18 cellular contexts compared by ENCODE assay signal in the genomic region with DNA sequence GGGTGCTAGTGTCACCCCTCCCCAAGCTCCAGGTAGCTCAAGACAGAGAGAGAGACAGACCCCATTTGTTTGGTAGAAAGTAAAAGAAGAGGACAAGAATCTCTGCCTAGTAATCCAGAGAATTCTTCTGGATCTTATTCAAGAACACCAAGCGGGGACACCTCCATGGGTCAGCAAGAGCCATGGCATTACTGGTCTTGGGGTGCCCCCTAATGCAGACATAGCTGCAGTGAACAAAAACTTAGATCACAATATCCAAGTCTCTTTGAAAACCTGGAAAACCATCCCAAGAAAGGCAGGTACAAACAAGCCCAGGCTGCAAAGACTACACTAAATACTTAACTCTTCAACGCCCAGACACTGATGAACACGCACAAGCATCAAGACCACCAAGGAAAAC. TPM values are rescaled to one million over a fixed set of nuclear protein-coding genes. Genes with fewer than 3 reads are reported as not detected.
DNase-seq lines count a peak whose midpoint lies in the region; ATAC-seq, FAIRE-seq and TF ChIP-seq lines count a peak whose summit lies in the region.
"Had no signal": no experiment of that assay in that cellular context is flagged by ENCODE, and none has a peak within 500 bp of the region (broad histone marks: within the 10 kb centered on the region; RNA-seq: fewer than 3 reads in every experiment).

No MANE protein-coding gene starts in this region.

- no peaks in the 10 kb centered on the region for H3K27me3 ChIP-seq in liver (ENCODE audit: control insufficient read depth in 4 of 4, insufficient read depth in 4 of 4, low read length in 3 of 4)
- H3K27me3 ChIP-seq in HepG2 (ENCODE audit: control insufficient read depth in 1 of 2, insufficient read depth in 2 of 2, low read length in 2 of 2), result no peaks in the 10 kb centered on the region
- H3K27me3 ChIP-seq in smooth muscle cell (ENCODE audit: low read depth), result no peaks in the 10 kb centered on the region

- H3K27ac Mint-ChIP-seq in activated T-cell treated with anti-CD3 and anti-CD28 coated beads, Interleukin-2, amount 50 U/mL, for 24 hours, result no peak overlapping the region
- no peak overlapping the region for H3K27ac Mint-ChIP-seq in activated T-helper 1 cell treated with anti-CD3 and anti-CD28 coated beads, Interleukin-12 subunit alpha, Interleukin-12 subunit beta, Interleukin-2, Interleukin-4 antibody, amounts not matched to agents 30 ng/mL and 10 ng/mL and 1 ng/mL, durations not matched to agents 14 hours and 24 hours and 36 hours
- H3K27ac Mint-ChIP-seq: B cell; stimulated activated effector memory CD8-positive, alpha-beta T cell treated with anti-CD3 and anti-CD28 coated beads, Interleukin-12 subunit alpha, Interleukin-12 subunit beta, amount 100 ng/mL, for 72 hours had no signal

- H3K9me3 Mint-ChIP-seq in activated T-cell treated with anti-CD3 and anti-CD28 coated beads, Interleukin-2, amount 50 U/mL, for 24 hours, result no peaks in the 10 kb centered on the region
- H3K9me3 Mint-ChIP-seq in activated T-helper 1 cell treated with anti-CD3 and anti-CD28 coated beads, Interleukin-12 subunit alpha, Interleukin-12 subunit beta, Interleukin-2, Interleukin-4 antibody, amounts not matched to agents 30 ng/mL and 10 ng/mL and 1 ng/mL, durations not matched to agents 14 hours and 24 hours and 36 hours, result no peaks in the 10 kb centered on the region

- H3K36me3 Mint-ChIP-seq in activated T-cell treated with anti-CD3 and anti-CD28 coated beads, Interleukin-2, amount 50 U/mL, for 24 hours (ENCODE audit: low read depth), result no peaks in the 10 kb centered on the region
- no peaks in the 10 kb centered on the region for H3K36me3 Mint-ChIP-seq in activated T-helper 1 cell treated with anti-CD3 and anti-CD28 coated beads, Interleukin-12 subunit alpha, Interleukin-12 subunit beta, Interleukin-2, Interleukin-4 antibody, amounts not matched to agents 30 ng/mL and 10 ng/mL and 1 ng/mL, durations not matched to agents 14 hours and 24 hours and 36 hours (ENCODE audit: low read depth)
- H3K36me3 Mint-ChIP-seq: stimulated activated effector memory CD8-positive, alpha-beta T cell treated with anti-CD3 and anti-CD28 coated beads, Interleukin-12 subunit alpha, Interleukin-12 subunit beta, amount 100 ng/mL, for 72 hours had no signal

- in situ Hi-C loops in HepG2 (cut with HindIII; ENCODE audit: extremely low pct_ligation_motif_present, low pct_unique_long_range_greater_than_20kb), result no loop called here

- BruUV-seq in HepG2 (replicated peaks; lab: Mats Ljungman, UMichigan), result no TSS peak

- POLR2A ChIA-PET in HepG2 (lab: Yijun Ruan, JAX), result no interaction called here

- no peaks in the 10 kb centered on the region for H3K27me3 Mint-ChIP-seq in activated T-cell treated with anti-CD3 and anti-CD28 coated beads, Interleukin-2, amount 50 U/mL, for 24 hours
- H3K27me3 Mint-ChIP-seq in activated T-helper 1 cell treated with anti-CD3 and anti-CD28 coated beads, Interleukin-12 subunit alpha, Interleukin-12 subunit beta, Interleukin-2, Interleukin-4 antibody, amounts not matched to agents 30 ng/mL and 10 ng/mL and 1 ng/mL, durations not matched to agents 14 hours and 24 hours and 36 hours (ENCODE audit: insufficient read depth), result peaks cover 3% of the 10 kb centered on the region

- no peaks in the 10 kb centered on the region for H3F3A ChIP-seq in smooth muscle cell (ENCODE audit: low read depth)

- H2AFZ ChIP-seq in HepG2 (ENCODE audit: low read length), result no peak overlapping the region
- no peak overlapping the region for H2AFZ ChIP-seq in smooth muscle cell (ENCODE audit: low read depth)

- no peak overlapping the region for H3K27ac ChIP-seq in liver (ENCODE audit: low read depth in 1 of 2, low read length in 2 of 2)
- no peak overlapping the region for H3K27ac ChIP-seq in HepG2 (ENCODE audit: extremely low read length, insufficient read depth, low read length)
- H3K27ac ChIP-seq in smooth muscle cell (ENCODE audit: low read depth), result no peak overlapping the region

- DNase-seq in HepG2 (ENCODE audit: low spot score) (no peak), RKO (ENCODE audit: low spot score) (peak; percentile 10), fibroblast of mammary gland (ENCODE audit: low read depth) (peak; percentile 27), smooth muscle cell (lab: John Stamatoyannopoulos, UW; ENCODE audit: unreplicated experiment) (no peak), frontal cortex (ENCODE audit: low spot score in 2 of 2) (no peak)
- no peak for DNase-seq in activated T-cell treated with anti-CD3 and anti-CD28 coated beads, Interleukin-2, amount 50 U/mL, for 24 hours
- DNase-seq in activated T-helper 1 cell treated with anti-CD3 and anti-CD28 coated beads, Interleukin-12 subunit alpha, Interleukin-12 subunit beta, Interleukin-2, Interleukin-4 antibody, amounts not matched to agents 30 ng/mL and 10 ng/mL and 1 ng/mL, durations not matched to agents 14 hours and 24 hours and 36 hours (ENCODE audit: low spot score), result no peak
- DNase-seq: activated naive CD4-positive, alpha-beta T cell treated with anti-CD3 and anti-CD28 coated beads, Interleukin-2, amount 50 U/mL, for 16 hours; cerebellar nuclear complex; erythroblast; midbrain; NCI-H1436 treated with DMSO at 0.1 percent for 48 hours; NCI-H526 treated with DMSO at 0.1 percent for 48 hours; stimulated activated CD4-positive, alpha-beta T cell treated with anti-CD3 and anti-CD28 coated beads, Interleukin-2, amount 100 ng/mL, for 48 hours had no signal

- TF ChIP-seq RAD21 in liver (IDR thresholded peaks at IDR 0.05) (peak; percentile 62 to 66), HepG2 (CRISPR knock-in tag; IDR thresholded peaks at IDR 0.05) (no peak)

- TF ChIP-seq CTCF in liver (IDR thresholded peaks at IDR 0.05; ENCODE audit: low read depth, low read length, missing input control) (peak; percentile 27), HepG2 (CRISPR knock-in tag; IDR thresholded peaks at IDR 0.05) (no peak), fibroblast of mammary gland (conservative IDR thresholded peaks at IDR 0.05; ENCODE audit: control insufficient read depth, insufficient read depth, low read depth, low read length) (peak; percentile 23), smooth muscle cell (IDR thresholded peaks at IDR 0.05; ENCODE audit: borderline replicate concordance, insufficient read depth, poor library complexity, severe bottlenecking) (peak; percentile 48)

- no peak for TF ChIP-seq EP300 in HepG2 (IDR thresholded peaks at IDR 0.05; ENCODE audit: low read depth in 2 of 2, low read length in 2 of 2)
- TF ChIP-seq EP300 in HepG2 (CRISPR knock-in tag; IDR thresholded peaks at IDR 0.05; ENCODE audit: borderline replicate concordance), result no peak

- H3K9ac ChIP-seq in liver (ENCODE audit: low read depth in 1 of 2, low read length in 2 of 2), result no peak overlapping the region
- no peak overlapping the region for H3K9ac ChIP-seq in HepG2 (ENCODE audit: insufficient read depth, low read depth, low read length)
- no peak overlapping the region for H3K9ac ChIP-seq in smooth muscle cell (ENCODE audit: low read depth)

- H3K4me3 ChIP-seq in liver (ENCODE audit: low read depth in 1 of 3, low read length in 3 of 3) (no peak overlapping the region), HepG2 (replicated peaks in 1 of 3; ENCODE audit: insufficient read depth in 1 of 3, low read depth in 2 of 3, low read length in 3 of 3) (no peak overlapping the region), fibroblast of mammary gland (ENCODE audit: control insufficient read depth, low read depth, low read length) (no peak overlapping the region), smooth muscle cell (no peak overlapping the region)

- 65% methylated on average over 3 of the region's 3 CpGs for WGBS in liver
- WGBS in HepG2 (ENCODE audit: low lambda C conversion rate), result no CpG with 5 or more reads among the region's 3 CpGs
- 81% methylated on average over 3 of the region's 3 CpGs for WGBS in smooth muscle cell (ENCODE audit: low lambda C conversion rate)

- no peak for ATAC-seq in HepG2
- ATAC-seq: stimulated activated effector memory CD8-positive, alpha-beta T cell treated with anti-CD3 and anti-CD28 coated beads, Interleukin-12 subunit alpha, Interleukin-12 subunit beta, amount 100 ng/mL, for 72 hours had no signal

- no peaks in the 10 kb centered on the region for H4K20me1 ChIP-seq in HepG2 (ENCODE audit: insufficient read depth, low read length)
- H4K20me1 ChIP-seq in smooth muscle cell (ENCODE audit: low read depth), result no peaks in the 10 kb centered on the region

- H3K4me3 Mint-ChIP-seq in activated T-cell treated with anti-CD3 and anti-CD28 coated beads, Interleukin-2, amount 50 U/mL, for 24 hours, result no peak overlapping the region
- no peak overlapping the region for H3K4me3 Mint-ChIP-seq in activated T-helper 1 cell treated with anti-CD3 and anti-CD28 coated beads, Interleukin-12 subunit alpha, Interleukin-12 subunit beta, Interleukin-2, Interleukin-4 antibody, amounts not matched to agents 30 ng/mL and 10 ng/mL and 1 ng/mL, durations not matched to agents 14 hours and 24 hours and 36 hours
- H3K4me3 Mint-ChIP-seq: B cell; stimulated activated effector memory CD8-positive, alpha-beta T cell treated with anti-CD3 and anti-CD28 coated beads, Interleukin-12 subunit alpha, Interleukin-12 subunit beta, amount 100 ng/mL, for 72 hours had no signal

- FAIRE-seq in HepG2 (lab: Jason Lieb, UNC) (no peak), frontal cortex (lab: Jason Lieb, UNC) (no peak)
- FAIRE-seq: GM18507 had no signal

- H3K4me1 Mint-ChIP-seq in activated T-cell treated with anti-CD3 and anti-CD28 coated beads, Interleukin-2, amount 50 U/mL, for 24 hours (ENCODE audit: low read depth), result no peaks in the 10 kb centered on the region
- H3K4me1 Mint-ChIP-seq in activated T-helper 1 cell treated with anti-CD3 and anti-CD28 coated beads, Interleukin-12 subunit alpha, Interleukin-12 subunit beta, Interleukin-2, Interleukin-4 antibody, amounts not matched to agents 30 ng/mL and 10 ng/mL and 1 ng/mL, durations not matched to agents 14 hours and 24 hours and 36 hours (ENCODE audit: low read depth), result no peaks in the 10 kb centered on the region
- H3K4me1 Mint-ChIP-seq: B cell; stimulated activated effector memory CD8-positive, alpha-beta T cell treated with anti-CD3 and anti-CD28 coated beads, Interleukin-12 subunit alpha, Interleukin-12 subunit beta, amount 100 ng/mL, for 72 hours had no signal

- no peak overlapping the region for H3K4me2 ChIP-seq in HepG2 (ENCODE audit: low read depth, low read length)
- no peak overlapping the region for H3K4me2 ChIP-seq in smooth muscle cell

- H3K36me3 ChIP-seq in liver (ENCODE audit: control insufficient read depth in 4 of 4, insufficient read depth in 3 of 4, low read depth in 1 of 4, low read length in 3 of 4), result no peaks in the 10 kb centered on the region
- H3K36me3 ChIP-seq in HepG2 (replicated peaks in 1 of 2; ENCODE audit: control insufficient read depth in 1 of 2, insufficient read depth in 2 of 2, low read length in 2 of 2), result no peaks in the 10 kb centered on the region
- no peaks in the 10 kb centered on the region for H3K36me3 ChIP-seq in smooth muscle cell (ENCODE audit: low read depth)

- H3K79me2 ChIP-seq in HepG2 (ENCODE audit: insufficient read depth, low read length) (no peaks in the 10 kb centered on the region), smooth muscle cell (ENCODE audit: low read depth) (no peaks in the 10 kb centered on the region)

- intact Hi-C loops in HepG2 (cut with micrococcal nuclease; ENCODE audit: unreplicated experiment), result no loop called here
- intact Hi-C loops in activated T-helper 1 cell treated with anti-CD3 and anti-CD28 coated beads, Interleukin-12 subunit alpha, Interleukin-12 subunit beta, Interleukin-2, Interleukin-4 antibody, amounts not matched to agents 30 ng/mL and 10 ng/mL and 1 ng/mL, durations not matched to agents 14 hours and 24 hours and 36 hours (cut with micrococcal nuclease), result no loop called here

- no peaks in the 10 kb centered on the region for H3K4me1 ChIP-seq in liver (ENCODE audit: control insufficient read depth in 4 of 4, insufficient read depth in 4 of 4, low read length in 3 of 4)
- H3K4me1 ChIP-seq in HepG2 (ENCODE audit: insufficient read depth, low read length), result no peaks in the 10 kb centered on the region
- H3K4me1 ChIP-seq in smooth muscle cell (ENCODE audit: low read depth), result no peaks in the 10 kb centered on the region

- no peak for TF ChIP-seq POLR2A in HepG2 (IDR thresholded peaks at IDR 0.05; ENCODE audit: insufficient read depth in 1 of 2, low read depth in 2 of 2, low read length in 2 of 2)

- CTCF ChIA-PET in HepG2 (lab: Yijun Ruan, JAX; ENCODE audit: low intra/inter-chr PET ratio, low total read pairs), result no interaction called here

- no peaks in the 10 kb centered on the region for H3K9me3 ChIP-seq in liver (ENCODE audit: control insufficient read depth in 4 of 4, low read length in 3 of 4)
- no peaks in the 10 kb centered on the region for H3K9me3 ChIP-seq in HepG2 (ENCODE audit: low read length)
- no peaks in the 10 kb centered on the region for H3K9me3 ChIP-seq in smooth muscle cell (replicated peaks; ENCODE audit: low read depth)

RNA-seq across cellular contexts. Expression of a gene that starts 29.9 kb away (rescaled TPM):
- total RNA-seq in liver, result 10 to 100 TPM in 1 of 2 donors, 1 to 10 TPM in 1; 8.1 to 11.9 TPM
- 1 to 10 TPM in 1 of 2 donors, under 1 TPM in 1; 0.67 to 5.0 TPM for polyA plus RNA-seq in liver
- 12.2 and 13.9 TPM in 2 replicates for total RNA-seq in HepG2 (2016; rRNA removed; fragmentation: Illumina TruSeq; extraction: Trizol)
- 17.4 and 18.3 TPM in 2 replicates for total RNA-seq in HepG2 (2016; cell fraction: cytosol; rRNA removed; fragmentation: Illumina TruSeq; extraction: Trizol; ENCODE audit: low read depth)
- 11.6 TPM in 2 replicates for total RNA-seq in HepG2 (2016; cell fraction: insoluble cytoplasmic fraction; rRNA removed; fragmentation: Illumina TruSeq; extraction: Trizol)
- 5.8 and 6.1 TPM in 2 replicates for total RNA-seq in HepG2 (2016; cell fraction: membrane; rRNA removed; fragmentation: Illumina TruSeq; extraction: Trizol)
- total RNA-seq in HepG2 (2016; cell fraction: nucleus; rRNA removed; fragmentation: Illumina TruSeq; extraction: Trizol), result 27.9 and 32.9 TPM in 2 replicates
- 5.9 and 7.0 TPM in 2 replicates for polyA plus RNA-seq in HepG2 (2011; rRNA removed)
- polyA plus RNA-seq in HepG2 (2011; cell fraction: cytosol; rRNA removed), result 5.1 and 6.2 TPM in 2 replicates
- 9.4 and 24.2 TPM in 2 replicates for polyA plus RNA-seq in HepG2 (2011; cell fraction: nucleus; rRNA removed)
- polyA plus RNA-seq in HepG2 (2012), result 5.1 and 5.6 TPM in 2 replicates
- 0.41 and 0.44 TPM in 2 replicates for polyA plus RNA-seq in HepG2 (2016; cell fraction: cytosol; fragmentation: Illumina TruSeq; extraction: Trizol; ENCODE audit: low read depth)
- polyA plus RNA-seq in HepG2 (2016; cell fraction: insoluble cytoplasmic fraction; fragmentation: Illumina TruSeq; extraction: Trizol; ENCODE audit: low read depth), result 5.5 and 5.7 TPM in 2 replicates
- 0.76 and 1.3 TPM in 2 replicates for polyA plus RNA-seq in HepG2 (2016; cell fraction: membrane; fragmentation: Illumina TruSeq; extraction: Trizol; ENCODE audit: low read depth)
- polyA plus RNA-seq in HepG2 (2016; cell fraction: nucleus; fragmentation: Illumina TruSeq; extraction: Trizol; ENCODE audit: insufficient read depth, low read depth), result 10.2 and 12.2 TPM in 2 replicates
- polyA minus RNA-seq in HepG2 (2011; rRNA and poly(A)+ RNA removed; ENCODE audit: low replicate concordance), result 62.3 and 712 TPM in 2 replicates
- polyA minus RNA-seq in HepG2 (2011; cell fraction: cytosol; rRNA and poly(A)+ RNA removed), result 10.9 and 13.6 TPM in 2 replicates
- 106 and 126 TPM in 2 replicates for polyA minus RNA-seq in HepG2 (2011; cell fraction: nucleus; rRNA and poly(A)+ RNA removed)
- total RNA-seq in smooth muscle cell, result 61.0 and 71.6 TPM in 2 replicates
- 16.3 and 16.4 TPM in 2 replicates for polyA plus RNA-seq in smooth muscle cell
- 210 TPM for total RNA-seq in frontal cortex
- 50.6 and 51.5 TPM in 2 replicates for total RNA-seq in activated T-helper 1 cell treated with anti-CD3 and anti-CD28 coated beads, Interleukin-12 subunit alpha, Interleukin-12 subunit beta, Interleukin-2, Interleukin-4 antibody, amounts not matched to agents 30 ng/mL and 10 ng/mL and 1 ng/mL, durations not matched to agents 14 hours and 24 hours and 36 hours

Comparison
In these comparisons a context has a peak if more than half of its experiments do, and no peak if none do; other contexts are left out.
1. DNase-seq: peak in RKO (single experiment) and fibroblast of mammary gland (single experiment); none in HepG2 (single experiment), smooth muscle cell (single experiment), activated T-cell treated with anti-CD3 and anti-CD28 coated beads, Interleukin-2, amount 50 U/mL, for 24 hours (single experiment), frontal cortex (0 of 2) and activated T-helper 1 cell treated with anti-CD3 and anti-CD28 coated beads, Interleukin-12 subunit alpha, Interleukin-12 subunit beta, Interleukin-2, Interleukin-4 antibody, amounts not matched to agents 30 ng/mL and 10 ng/mL and 1 ng/mL, durations not matched to agents 14 hours and 24 hours and 36 hours (single experiment).